22 cellular contexts compared by ENCODE assay signal in genomic region chr12:28507867-28508266, GRCh38.
"Had no signal": no experiment of that assay in that cellular context is flagged by ENCODE, and none has a peak within 500 bp of the region (broad histone marks: within the 10 kb centered on the region; RNA-seq: fewer than 3 reads in every experiment).

No MANE protein-coding gene starts in this region.

- H3K4me1 Mint-ChIP-seq: neural crest cell had no signal

- H3K4me3 Mint-ChIP-seq: naive thymus-derived CD4-positive, alpha-beta T cell; neural crest cell; WTC11 had no signal

- H3K9me3 Mint-ChIP-seq: neural crest cell, WTC11 had no signal

- ATAC-seq: heart right ventricle; left cardiac atrium; naive thymus-derived CD4-positive, alpha-beta T cell; sciatic nerve; WTC11 had no signal

- H3K36me3 ChIP-seq: cardiac muscle cell, heart right ventricle, uterus had no signal

- DNase-seq: activated CD8-positive, alpha-beta memory T cell treated with anti-CD3 and anti-CD28 coated beads for 24 hours; activated naive CD4-positive, alpha-beta T cell treated with Interleukin-2 at 50 U/mL for 16 hours; activated T-cell treated with anti-CD3 and anti-CD28 coated beads, Interleukin-2, amount 50 U/mL, for 48 hours; amygdala; dermis blood vessel endothelial cell; effector CD8-positive, alpha-beta T cell; erythroblast; foreskin fibroblast; heart right ventricle; islet precursor cell; left cardiac atrium; naive thymus-derived CD4-positive, alpha-beta T cell; stimulated activated CD4-positive, alpha-beta T cell treated with anti-CD3 and anti-CD28 coated beads, Interleukin-15, amount 100 ng/mL, for 24 hours; stimulated activated naive CD4-positive, alpha-beta T cell; testis; trophoblast cell; uterus had no signal

- H3K9me3 ChIP-seq: testis, uterus had no signal

- H3K27me3 Mint-ChIP-seq: naive thymus-derived CD4-positive, alpha-beta T cell had no signal

- H3K27ac Mint-ChIP-seq: WTC11 had no signal

- H3K27me3 ChIP-seq: cardiac muscle cell, heart right ventricle, testis, uterus had no signal

- H3K4me1 ChIP-seq: testis, uterus had no signal

- H3K4me3 ChIP-seq: cardiac muscle cell, heart right ventricle, smooth muscle cell, testis, uterus had no signal

- H3K27ac ChIP-seq: cardiac muscle cell, heart right ventricle, testis, uterus had no signal

- H3K4me2 ChIP-seq: smooth muscle cell had no signal
